Comparison of ENCODE assay signal across 17 cellular contexts in genomic region chr12:87200289-87200979, GRCh38.
DNase-seq lines count a peak whose midpoint lies in the region; ATAC-seq, FAIRE-seq and TF ChIP-seq lines count a peak whose summit lies in the region.
"Had no signal": no experiment of that assay in that cellular context is flagged by ENCODE, and none has a peak within 500 bp of the region (broad histone marks: within the 10 kb centered on the region; RNA-seq: fewer than 3 reads in every experiment).

No MANE protein-coding gene starts in this region.

- H3K9me3 ChIP-seq in right atrium auricular region (peaks cover 0 to 12% of the 10 kb centered on the region in 2 donors), left ventricle myocardium inferior (replicated peaks) (peaks cover 21% of the 10 kb centered on the region), neural cell (ENCODE audit: low read length) (no peaks in the 10 kb centered on the region), spleen (peaks cover 0 to 26% (median 16%) of the 10 kb centered on the region in 8 donors), left lung (peaks cover 0 to 14% of the 10 kb centered on the region in 2 donors)
- H3K9me3 ChIP-seq: BLaER1 treated with 17β-estradiol and CSF1 and Interleukin-3, amounts not matched to agents 10 nM and 100 nM had no signal

- TF ChIP-seq EP300 in neural cell (conservative IDR thresholded peaks at IDR 0.05; ENCODE audit: poor library complexity, severe bottlenecking): no peak

- no peaks in the 10 kb centered on the region for H3K27me3 ChIP-seq in right atrium auricular region
- H3K27me3 ChIP-seq in bronchial epithelial cell (ENCODE audit: control insufficient read depth, insufficient read depth, low read length): no peaks in the 10 kb centered on the region
- no peaks in the 10 kb centered on the region for H3K27me3 ChIP-seq in left ventricle myocardium inferior (ENCODE audit: low read depth)
- no peaks in the 10 kb centered on the region for H3K27me3 ChIP-seq in neural cell (ENCODE audit: insufficient read depth, low read depth, low read length)
- no peaks in the 10 kb centered on the region for H3K27me3 ChIP-seq in spleen (replicated peaks in 1 of 7)
- H3K27me3 ChIP-seq in left lung: no peaks in the 10 kb centered on the region
- H3K27me3 ChIP-seq: BLaER1 treated with 17β-estradiol and CSF1 and Interleukin-3, amounts not matched to agents 10 nM and 100 nM had no signal

- H2AFZ ChIP-seq in neural cell (ENCODE audit: low read depth, low read length): no peak overlapping the region

- no peak overlapping the region for H3K4me2 ChIP-seq in neural cell (ENCODE audit: low read length)
- H3K4me2 ChIP-seq: BLaER1 treated with 17β-estradiol and CSF1 and Interleukin-3, amounts not matched to agents 10 nM and 100 nM had no signal

- H3K9me2 ChIP-seq in neural cell (ENCODE audit: insufficient read depth, low read length): no peaks in the 10 kb centered on the region

- no peaks in the 10 kb centered on the region for H3K79me2 ChIP-seq in neural cell (replicated peaks; ENCODE audit: insufficient read depth, low read length)

- TF ChIP-seq RAD21 in neural cell (conservative IDR thresholded peaks at IDR 0.05): no peak

- TF ChIP-seq CTCF in right atrium auricular region (IDR thresholded peaks at IDR 0.05) (no peak), bronchial epithelial cell (IDR thresholded peaks at IDR 0.05; ENCODE audit: insufficient read depth, low read length, severe bottlenecking) (no peak), left ventricle myocardium inferior (IDR thresholded peaks at IDR 0.05; ENCODE audit: borderline replicate concordance) (no peak), neural cell (IDR thresholded peaks at IDR 0.05; ENCODE audit: poor library complexity, severe bottlenecking) (no peak), spleen (IDR thresholded peaks at IDR 0.05 in 8 of 11, conservative IDR thresholded peaks at IDR 0.05 in 3 of 11) (no peak), left lung (IDR thresholded peaks at IDR 0.05) (no peak)

- H3K36me3 ChIP-seq in right atrium auricular region (no peaks in the 10 kb centered on the region), bronchial epithelial cell (ENCODE audit: control insufficient read depth, insufficient read depth, low read length) (no peaks in the 10 kb centered on the region), left ventricle myocardium inferior (no peaks in the 10 kb centered on the region), neural cell (ENCODE audit: insufficient read depth, low read length) (no peaks in the 10 kb centered on the region), spleen (no peaks in the 10 kb centered on the region), left lung (no peaks in the 10 kb centered on the region)
- H3K36me3 ChIP-seq: BLaER1 treated with 17β-estradiol and CSF1 and Interleukin-3, amounts not matched to agents 10 nM and 100 nM had no signal

- H3F3A ChIP-seq in neural cell (ENCODE audit: insufficient read depth, low read length, poor library complexity, severe bottlenecking): no peaks in the 10 kb centered on the region

- peak overlapping the region in 1 of 2 donors; percentile 32 for H3K27ac ChIP-seq in right atrium auricular region
- H3K27ac ChIP-seq in left ventricle myocardium inferior (replicated peaks): peak overlapping the region; percentile 36
- H3K27ac ChIP-seq in neural cell (ENCODE audit: low read length): peak overlapping the region; percentile 4
- no peak overlapping the region for H3K27ac ChIP-seq in spleen
- no peak overlapping the region for H3K27ac ChIP-seq in left lung
- H3K27ac ChIP-seq: BLaER1 treated with 17β-estradiol and CSF1 and Interleukin-3, amounts not matched to agents 10 nM and 100 nM had no signal

- no peak overlapping the region for H3K9ac ChIP-seq in neural cell (ENCODE audit: low read length)
- H3K9ac ChIP-seq: BLaER1 treated with 17β-estradiol and CSF1 and Interleukin-3, amounts not matched to agents 10 nM and 100 nM had no signal

- H4K20me1 ChIP-seq in neural cell (ENCODE audit: insufficient read depth): no peaks in the 10 kb centered on the region
- H4K20me1 ChIP-seq: BLaER1 treated with 17β-estradiol and CSF1 and Interleukin-3, amounts not matched to agents 10 nM and 100 nM had no signal

- DNase-seq in Right ventricle myocardium superior (no peak), right atrium auricular region (ENCODE audit: low spot score) (no peak), bronchial epithelial cell (ENCODE audit: low read depth) (peak; percentile 67), left ventricle myocardium inferior (no peak), spleen (no peak), left lung (no peak), NOMO-1 treated with dmso at 0.1 percent for 144 hours (lab: John Stamatoyannopoulos, UW; ENCODE audit: unreplicated experiment) (no peak)
- DNase-seq: ACHN; CD4-positive, CD25-positive, alpha-beta regulatory T cell; DMS53; GF-D8; HCEC 1CT; HFFc6 had no signal

- no peak for FAIRE-seq in bronchial epithelial cell (lab: Jason Lieb, UNC)
- FAIRE-seq: HepG2, HTR-8/SVneo had no signal

- H3K4me1 ChIP-seq in right atrium auricular region: peaks cover 0 to 13% of the 10 kb centered on the region in 2 donors
- peaks cover 11% of the 10 kb centered on the region for H3K4me1 ChIP-seq in left ventricle myocardium inferior
- no peaks in the 10 kb centered on the region for H3K4me1 ChIP-seq in spleen
- no peaks in the 10 kb centered on the region for H3K4me1 ChIP-seq in left lung
- H3K4me1 ChIP-seq: BLaER1 treated with 17β-estradiol and CSF1 and Interleukin-3, amounts not matched to agents 10 nM and 100 nM had no signal

- ATAC-seq in Right ventricle myocardium superior (ENCODE audit: poor library complexity) (peak; percentile 71), left lung (no peak)
- ATAC-seq: HepG2 had no signal

- no peak for TF ChIP-seq POLR2A in spleen (IDR thresholded peaks at IDR 0.05)

- 56 to 83% (median 68%) methylated on average over 1 of the region's 1 CpG for WGBS in spleen, 5 donors

- H3K4me3 ChIP-seq in right atrium auricular region (no peak overlapping the region), bronchial epithelial cell (ENCODE audit: low read depth, low read length) (no peak overlapping the region), left ventricle myocardium inferior (no peak overlapping the region), neural cell (ENCODE audit: low read length) (no peak overlapping the region), spleen (no peak overlapping the region), left lung (no peak overlapping the region)
- H3K4me3 ChIP-seq: BLaER1 treated with 17β-estradiol and CSF1 and Interleukin-3, amounts not matched to agents 10 nM and 100 nM had no signal

- intact Hi-C loops in Right ventricle myocardium superior (cut with DNase I) (no loop called here), left ventricle myocardium inferior (cut with micrococcal nuclease) (no loop called here), spleen (cut with DNase I; ENCODE audit: low total_unique reads) (no loop called here), left lung (cut with DNase I) (no loop called here)

TF ChIP-seq in neural cell, 6 proteins besides CTCF, POLR2A, EP300 and RAD21:
- TF ChIP-seq SMC3 (conservative IDR thresholded peaks at IDR 0.05; ENCODE audit: poor library complexity): no peak
- no peak for TF ChIP-seq TAF1 (IDR thresholded peaks at IDR 0.05; ENCODE audit: low read depth)
- TF ChIP-seq EZH2 (IDR thresholded peaks at IDR 0.05; ENCODE audit: borderline replicate concordance, insufficient read depth, low read length, poor library complexity, severe bottlenecking): no peak
- no peak for TF ChIP-seq MXI1 (conservative IDR thresholded peaks at IDR 0.05; ENCODE audit: poor library complexity, severe bottlenecking)

Comparison
In these comparisons a context has a peak if more than half of its experiments do, and no peak if none do; other contexts are left out.
1. H3K27ac ChIP-seq: peak in left ventricle myocardium inferior (single experiment) and neural cell (single experiment); none in spleen (0 of 8) and left lung (0 of 2).